In the genomic region with DNA sequence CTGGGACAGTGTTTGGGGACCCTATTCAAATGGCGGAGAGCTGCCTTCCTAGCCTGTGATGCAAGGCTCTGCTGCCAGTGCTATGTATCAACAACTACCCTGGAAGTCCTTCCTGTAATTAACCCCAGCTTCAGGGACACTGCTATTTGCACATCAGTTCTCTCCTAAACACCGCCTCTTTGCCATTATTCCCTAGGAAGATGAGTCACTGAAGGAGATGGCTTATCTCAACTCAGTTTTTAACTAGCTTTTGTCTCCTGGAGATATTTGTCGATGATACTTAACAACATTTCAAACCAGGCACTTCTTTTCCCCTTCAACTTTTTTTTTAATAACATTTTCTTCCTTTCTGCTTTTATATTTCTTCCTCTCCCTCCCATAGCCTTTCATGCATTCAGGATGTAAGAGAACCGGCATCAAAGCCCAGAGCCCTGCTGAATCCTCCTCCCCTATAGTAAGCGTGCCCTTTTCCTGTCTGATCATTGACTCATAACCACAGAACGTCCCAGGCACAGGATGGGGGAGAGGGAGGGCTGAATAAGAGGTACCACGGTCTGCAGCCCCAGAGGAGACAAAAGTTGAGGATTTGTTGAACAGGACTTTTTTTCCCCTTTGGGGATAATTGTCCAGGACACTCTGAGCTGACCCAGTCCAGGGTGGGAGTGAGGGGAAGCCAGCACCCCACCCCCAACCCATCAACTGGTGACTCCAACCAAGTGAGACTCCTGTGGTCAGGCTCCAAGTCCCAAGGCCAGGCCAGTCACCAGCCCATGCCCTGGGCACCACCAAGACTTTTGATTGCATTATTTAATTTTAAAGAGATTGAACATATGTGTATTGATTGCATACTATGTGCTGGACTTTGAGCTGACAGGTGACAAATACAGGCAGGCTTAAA, we compare ENCODE assay signal across 9 cellular contexts.
DNase-seq lines count a peak whose midpoint lies in the region; ATAC-seq, FAIRE-seq and TF ChIP-seq lines count a peak whose summit lies in the region.
"Had no signal": no experiment of that assay in that cellular context is flagged by ENCODE, and none has a peak within 500 bp of the region (broad histone marks: within the 10 kb centered on the region; RNA-seq: fewer than 3 reads in every experiment).

No MANE protein-coding gene starts in this region.

- H3K27me3 Mint-ChIP-seq in activated CD4-positive, alpha-beta memory T cell treated with anti-CD3 and anti-CD28 coated beads for 36 hours: no peaks in the 10 kb centered on the region

- H3K27ac ChIP-seq in AG04450 (ENCODE audit: low read depth, low read length) (peak overlapping the region; percentile 68), HUES48 (ENCODE audit: low read depth, low read length) (peak overlapping the region; percentile 90)

- intact Hi-C loops in activated CD4-positive, alpha-beta memory T cell treated with anti-CD3 and anti-CD28 coated beads for 36 hours (cut with micrococcal nuclease): no loop called here

- H3K9me3 ChIP-seq in AG04450 (ENCODE audit: control insufficient read depth, insufficient read depth, low read length): no peaks in the 10 kb centered on the region
- no peaks in the 10 kb centered on the region for H3K9me3 ChIP-seq in HUES48 (ENCODE audit: control insufficient read depth, insufficient read depth, low read length)

- POLR2A ChIA-PET in AG04450 (lab: Yijun Ruan, JAX): interaction anchor here (1.0 kb wide), 1 partner anchor 387 kb away, joined by 3 read pairs; no protein-coding TSS in a partner anchor
- POLR2A ChIA-PET in activated CD4-positive, alpha-beta memory T cell treated with anti-CD3 and anti-CD28 coated beads for 36 hours (lab: Charles Lee): no interaction called here

- DNase-seq in AG04450 (ENCODE audit: low read depth, low spot score) (peak; percentile 67), iPS-NIHi11 (ENCODE audit: low spot score) (peak; percentile 51), DMS79 (lab: John Stamatoyannopoulos, UW) (no peak), cortex of kidney (lab: John Stamatoyannopoulos, UW) (no peak)
- no peak for DNase-seq in activated CD4-positive, alpha-beta memory T cell treated with anti-CD3 and anti-CD28 coated beads for 36 hours
- DNase-seq: NCI-H526 treated with DMSO at 0.1 percent for 48 hours had no signal

- peak; percentile 86 for FAIRE-seq in TTC549 (lab: Jason Lieb, UNC)

- no peak for ATAC-seq in HG03354 (IDR thresholded peaks at IDR 0.05; ENCODE audit: poor library complexity, severe bottlenecking, unreplicated experiment)

- H3K36me3 ChIP-seq in HUES48 (ENCODE audit: control insufficient read depth, insufficient read depth, low read length): no peaks in the 10 kb centered on the region

- H3K4me1 ChIP-seq in HUES48 (ENCODE audit: control insufficient read depth, insufficient read depth, low read length): peaks cover 50% of the 10 kb centered on the region

- no peak overlapping the region for H3K9ac ChIP-seq in HUES48 (ENCODE audit: low read depth, low read length)

- TF ChIP-seq CTCF in AG04450 (IDR thresholded peaks at IDR 0.05; ENCODE audit: low read depth, low read length): no peak

- CTCF ChIA-PET in AG04450 (lab: Charles Lee): interaction anchor here (0.7 to 1.4 kb wide), 3 partner anchors 14 to 443 kb away, joined by 3 read pairs; no protein-coding TSS in a partner anchor
- CTCF ChIA-PET in activated CD4-positive, alpha-beta memory T cell treated with anti-CD3 and anti-CD28 coated beads for 36 hours (lab: Charles Lee): no interaction called here

- no peaks in the 10 kb centered on the region for H3K27me3 ChIP-seq in AG04450 (ENCODE audit: control insufficient read depth, insufficient read depth, low read length)
- H3K27me3 ChIP-seq in HUES48 (ENCODE audit: control insufficient read depth, insufficient read depth, low read length): no peaks in the 10 kb centered on the region

- no peak overlapping the region for H3K4me3 ChIP-seq in AG04450 (ENCODE audit: low read depth, low read length)
- no peak overlapping the region for H3K4me3 ChIP-seq in HUES48 (ENCODE audit: low read depth, low read length)

- H3K9me3 Mint-ChIP-seq in activated CD4-positive, alpha-beta memory T cell treated with anti-CD3 and anti-CD28 coated beads for 36 hours: peaks cover 13% of the 10 kb centered on the region

- H3K4me1 Mint-ChIP-seq in activated CD4-positive, alpha-beta memory T cell treated with anti-CD3 and anti-CD28 coated beads for 36 hours (ENCODE audit: low read depth): no peaks in the 10 kb centered on the region

- no peaks in the 10 kb centered on the region for H3K36me3 Mint-ChIP-seq in activated CD4-positive, alpha-beta memory T cell treated with anti-CD3 and anti-CD28 coated beads for 36 hours

- H3K4me3 Mint-ChIP-seq in activated CD4-positive, alpha-beta memory T cell treated with anti-CD3 and anti-CD28 coated beads for 36 hours: no peak overlapping the region

- no peak overlapping the region for H3K27ac Mint-ChIP-seq in activated CD4-positive, alpha-beta memory T cell treated with anti-CD3 and anti-CD28 coated beads for 36 hours

Comparison
In these comparisons a context has a peak if more than half of its experiments do, and no peak if none do; other contexts are left out.
1. DNase-seq: peak in AG04450 (single experiment) and iPS-NIHi11 (single experiment); none in activated CD4-positive, alpha-beta memory T cell treated with anti-CD3 and anti-CD28 coated beads for 36 hours (single experiment), DMS79 (single experiment) and cortex of kidney (single experiment).